ENCODE assay signal across 26 cellular contexts in genomic region chr7:157714166-157715070, GRCh38.
"Had no signal": no experiment of that assay in that cellular context is flagged by ENCODE, and none has a peak within 500 bp of the region (broad histone marks: within the 10 kb centered on the region; RNA-seq: fewer than 3 reads in every experiment).

No MANE protein-coding gene starts in this region.

- H3K36me3 ChIP-seq: brain microvascular endothelial cell, cardiac muscle cell, SJSA1 had no signal

- H3K27ac Mint-ChIP-seq: activated CD4-positive, alpha-beta T cell treated with anti-CD3 and anti-CD28 coated beads for 36 hours; activated CD8-positive, alpha-beta T cell treated with anti-CD3 and anti-CD28 coated beads for 36 hours; activated naive CD8-positive, alpha-beta T cell; activated T-cell treated with anti-CD3 and anti-CD28 coated beads, Interleukin-2, amount 50 U/mL, for 24 hours; activated T-helper 1 cell treated with anti-CD3 and anti-CD28 coated beads, Interleukin-12 subunit alpha, Interleukin-12 subunit beta, Interleukin-2, Interleukin-4 antibody, amounts not matched to agents 30 ng/mL and 10 ng/mL and 1 ng/mL, durations not matched to agents 14 hours and 24 hours and 36 hours; IgD-negative memory B cell; WTC11 had no signal

- H3K27me3 Mint-ChIP-seq: activated CD4-positive, alpha-beta T cell treated with anti-CD3 and anti-CD28 coated beads for 36 hours; activated CD8-positive, alpha-beta T cell treated with anti-CD3 and anti-CD28 coated beads for 36 hours; activated naive CD8-positive, alpha-beta T cell; activated T-cell treated with anti-CD3 and anti-CD28 coated beads, Interleukin-2, amount 50 U/mL, for 24 hours; IgD-negative memory B cell had no signal

- H3K4me3 Mint-ChIP-seq: activated CD4-positive, alpha-beta T cell treated with anti-CD3 and anti-CD28 coated beads for 36 hours; activated CD8-positive, alpha-beta T cell treated with anti-CD3 and anti-CD28 coated beads for 36 hours; activated naive CD8-positive, alpha-beta T cell; activated T-cell treated with anti-CD3 and anti-CD28 coated beads, Interleukin-2, amount 50 U/mL, for 24 hours; activated T-helper 1 cell treated with anti-CD3 and anti-CD28 coated beads, Interleukin-12 subunit alpha, Interleukin-12 subunit beta, Interleukin-2, Interleukin-4 antibody, amounts not matched to agents 30 ng/mL and 10 ng/mL and 1 ng/mL, durations not matched to agents 14 hours and 24 hours and 36 hours; IgD-negative memory B cell; WTC11 had no signal

- H3K4me1 Mint-ChIP-seq: activated CD4-positive, alpha-beta T cell treated with anti-CD3 and anti-CD28 coated beads for 36 hours; IgD-negative memory B cell; WTC11 had no signal

- H3K4me1 ChIP-seq: SJSA1 had no signal

- H3K27ac ChIP-seq: brain microvascular endothelial cell, cardiac muscle cell, SJSA1 had no signal

- H3K27me3 ChIP-seq: brain microvascular endothelial cell, cardiac muscle cell, SJSA1 had no signal

- H3K36me3 Mint-ChIP-seq: activated naive CD8-positive, alpha-beta T cell; IgD-negative memory B cell had no signal

- ATAC-seq: activated CD4-positive, alpha-beta T cell treated with anti-CD3 and anti-CD28 coated beads for 36 hours; activated CD8-positive, alpha-beta T cell treated with anti-CD3 and anti-CD28 coated beads for 36 hours; Panc1; SK-N-SH treated with all-trans-retinoic acid at 6 μM for 48 hours; WTC11 had no signal

- DNase-seq: activated CD4-positive, alpha-beta T cell treated with anti-CD3 and anti-CD28 coated beads for 36 hours; activated CD8-positive, alpha-beta memory T cell treated with anti-CD3 and anti-CD28 coated beads, Interleukin-2, amount 50 U/mL, for 4 hours; activated CD8-positive, alpha-beta T cell treated with anti-CD3 and anti-CD28 coated beads for 36 hours; activated effector memory CD4-positive, alpha-beta T cell treated with Interleukin-2 at 50 U/mL for 16 hours; activated naive CD4-positive, alpha-beta T cell; activated T-cell treated with anti-CD3 and anti-CD28 coated beads, Interleukin-2, amount 50 U/mL, for 24 hours; amygdala; brain microvascular endothelial cell; KG1; NCI-H1048; NCI-H146; NCI-H1930; NCI-H510A treated with DMSO at 0.1 percent for 48 hours; NCI-H69; NK-92 treated with Interleukin-12 subunit alpha and Interleukin-12 subunit beta, amount 100 ng/mL, for 24 hours; OCI-M1; SHP77; SW 1271 had no signal

- H3K4me3 ChIP-seq: cardiac muscle cell, SJSA1 had no signal

- H3K9me3 Mint-ChIP-seq: activated CD8-positive, alpha-beta T cell treated with anti-CD3 and anti-CD28 coated beads for 36 hours; activated T-cell treated with anti-CD3 and anti-CD28 coated beads, Interleukin-2, amount 50 U/mL, for 24 hours; activated T-helper 1 cell treated with anti-CD3 and anti-CD28 coated beads, Interleukin-12 subunit alpha, Interleukin-12 subunit beta, Interleukin-2, Interleukin-4 antibody, amounts not matched to agents 30 ng/mL and 10 ng/mL and 1 ng/mL, durations not matched to agents 14 hours and 24 hours and 36 hours had no signal
